In genomic region chr20:10271470-10272219, GRCh38 we compare ENCODE assay signal across 24 cellular contexts. TPM values are rescaled to one million over a fixed set of nuclear protein-coding genes. Genes with fewer than 3 reads are reported as not detected.
DNase-seq lines count a peak whose midpoint lies in the region; TF ChIP-seq lines count a peak whose summit lies in the region.
"Had no signal": no experiment of that assay in that cellular context is flagged by ENCODE, and none has a peak within 500 bp of the region (broad histone marks: within the 10 kb centered on the region; RNA-seq: fewer than 3 reads in every experiment).

No MANE protein-coding gene starts in this region.

- H3K4me3 ChIP-seq in ovary = no peak overlapping the region
- H3K4me3 ChIP-seq: esophagus squamous epithelium, left ventricle myocardium inferior, MG63, spleen, upper lobe of left lung had no signal

- TF ChIP-seq POLR2A in ovary (IDR thresholded peaks at IDR 0.05) = no peak

- WGBS in ovary, 3 donors = 83 to 88% (median 83%) methylated on average over 11 of the region's 11 CpGs

- no peak for TF ChIP-seq EP300 in ovary (IDR thresholded peaks at IDR 0.05)

- no peaks in the 10 kb centered on the region for H3K4me1 ChIP-seq in ovary (ENCODE audit: insufficient read depth)
- H3K4me1 ChIP-seq: esophagus squamous epithelium, left ventricle myocardium inferior, spleen, upper lobe of left lung had no signal

- TF ChIP-seq CTCF in ovary (IDR thresholded peaks at IDR 0.05) = no peak

- no peaks in the 10 kb centered on the region for H3K27me3 ChIP-seq in ovary
- H3K27me3 ChIP-seq: MG63, spleen, upper lobe of left lung had no signal

- no peaks in the 10 kb centered on the region for H3K36me3 ChIP-seq in ovary
- H3K36me3 ChIP-seq: esophagus squamous epithelium, left ventricle myocardium inferior, MG63, spleen, upper lobe of left lung had no signal

- intact Hi-C loops in ovary (cut with DNase I) = no loop called here

- no peak overlapping the region for H3K27ac ChIP-seq in ovary
- H3K27ac ChIP-seq: esophagus squamous epithelium, left ventricle myocardium inferior, spleen, upper lobe of left lung had no signal

- peak; percentile 22 for DNase-seq in GM04504 (ENCODE audit: low read depth)
- peak in 29 of 56 donors; percentile 5 to 77 (median 26) for DNase-seq in amygdala (lab: John Stamatoyannopoulos, UW)
- peak; percentile 55 for DNase-seq in inferior parietal cortex (ENCODE audit: extremely low spot score)
- peak; percentile 40 for DNase-seq in smooth muscle cell of the brain vasculature (ENCODE audit: low read depth, low spot score)
- DNase-seq in ovary = no peak
- DNase-seq in NCI-H82 treated with DMSO at 0.1 percent for 48 hours (lab: John Stamatoyannopoulos, UW; ENCODE audit: unreplicated experiment) = no peak
- no peak for DNase-seq in activated effector memory CD4-positive, alpha-beta T cell treated with anti-CD3 and anti-CD28 coated beads, Interleukin-2, amount 50 U/mL, for 16 hours
- DNase-seq: activated CD4-positive, alpha-beta T cell treated with anti-CD3 and anti-CD28 coated beads for 1 hour; activated CD8-positive, alpha-beta T cell treated with anti-CD3 and anti-CD28 coated beads for 36 hours; activated gamma-delta T cell; activated naive CD8-positive, alpha-beta T cell treated with anti-CD3 and anti-CD28 coated beads, Interleukin-2, amount 10 ng/mL, durations not matched to agents 7 days and 5 days; CD8-positive, alpha-beta T cell; central memory CD4-positive, alpha-beta T cell; esophagus squamous epithelium; KBM-7; left ventricle myocardium inferior; MG63; naive B cell; NCI-H2029 treated with DMSO at 0.1 percent for 48 hours; NCI-H446; SK-N-SH; spleen had no signal

- no peaks in the 10 kb centered on the region for H3K9me3 ChIP-seq in ovary
- H3K9me3 ChIP-seq: esophagus squamous epithelium, left ventricle myocardium inferior, MG63, SK-N-SH, spleen, upper lobe of left lung had no signal

RNA-seq across cellular contexts. Expression of gene SNAP25, which starts 53.0 kb away (rescaled TPM):
- 10 to 100 TPM in 5 of 7 donors, 1 to 10 TPM in 2; 5.1 to 19.8 (median 13.0) TPM for total RNA-seq in ovary
- 1 to 10 TPM; 6.3 to 6.4 TPM for polyA plus RNA-seq in ovary
- total RNA-seq: activated CD8-positive, alpha-beta T cell treated with anti-CD3 and anti-CD28 coated beads for 36 hours; activated naive CD8-positive, alpha-beta T cell treated with anti-CD3 and anti-CD28 coated beads, Interleukin-2, amount 10 ng/mL, durations not matched to agents 7 days and 5 days; CD8-positive, alpha-beta T cell; HT-29 had no signal

Comparison
In these comparisons a context has a peak if more than half of its experiments do, and no peak if none do; other contexts are left out.
1. DNase-seq: peak in GM04504 (single experiment), amygdala (29 of 56), inferior parietal cortex (single experiment) and smooth muscle cell of the brain vasculature (single experiment); none in ovary (0 of 5), NCI-H82 treated with DMSO at 0.1 percent for 48 hours (single experiment) and activated effector memory CD4-positive, alpha-beta T cell treated with anti-CD3 and anti-CD28 coated beads, Interleukin-2, amount 50 U/mL, for 16 hours (single experiment).